Comparison of ENCODE assay signal across 1 cellular context in the genomic region with DNA sequence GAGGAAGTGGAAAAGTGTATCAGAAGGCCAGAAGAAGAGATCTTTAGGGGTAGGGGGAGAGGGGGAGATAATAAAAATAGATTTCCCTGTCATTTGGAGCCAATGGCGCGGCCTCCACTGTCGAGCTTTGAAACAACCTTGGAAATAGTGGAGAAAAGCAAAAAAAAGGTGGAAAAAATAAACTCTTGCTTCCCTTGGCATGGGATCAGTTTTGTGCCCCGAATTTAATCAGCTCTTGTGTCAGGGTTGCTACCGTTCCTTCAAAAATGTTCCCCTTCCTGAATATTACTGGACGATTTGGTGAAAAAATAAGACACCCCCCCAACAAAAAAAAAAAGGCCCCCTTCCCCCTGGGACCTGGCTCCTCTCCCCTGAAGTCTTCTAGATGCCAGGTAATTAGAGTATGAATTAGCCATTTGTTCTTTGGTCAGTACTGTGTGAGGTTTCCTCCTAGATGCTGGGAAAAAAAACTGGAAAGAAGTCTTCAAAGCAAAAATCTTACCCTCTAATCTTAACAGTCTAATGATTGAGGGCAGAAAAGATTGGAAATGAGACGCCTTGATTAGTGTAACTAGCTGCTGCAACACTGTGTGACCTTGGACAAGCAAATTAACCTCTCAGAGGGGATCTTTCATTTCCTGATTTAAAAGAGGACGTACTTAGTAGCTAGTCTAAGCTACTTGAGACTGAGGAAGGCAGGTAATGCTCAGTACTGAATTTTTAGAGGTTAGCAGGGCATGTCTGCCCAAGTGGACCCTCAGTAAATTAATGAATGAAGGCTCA.
TF ChIP-seq lines count a peak whose summit lies in the region.

No MANE protein-coding gene starts in this region.

TF ChIP-seq in K562, 482 proteins besides CTCF, POLR2A, EP300 and RAD21 (continued from another document and continues in another):
- TF ChIP-seq, protein P1, sequence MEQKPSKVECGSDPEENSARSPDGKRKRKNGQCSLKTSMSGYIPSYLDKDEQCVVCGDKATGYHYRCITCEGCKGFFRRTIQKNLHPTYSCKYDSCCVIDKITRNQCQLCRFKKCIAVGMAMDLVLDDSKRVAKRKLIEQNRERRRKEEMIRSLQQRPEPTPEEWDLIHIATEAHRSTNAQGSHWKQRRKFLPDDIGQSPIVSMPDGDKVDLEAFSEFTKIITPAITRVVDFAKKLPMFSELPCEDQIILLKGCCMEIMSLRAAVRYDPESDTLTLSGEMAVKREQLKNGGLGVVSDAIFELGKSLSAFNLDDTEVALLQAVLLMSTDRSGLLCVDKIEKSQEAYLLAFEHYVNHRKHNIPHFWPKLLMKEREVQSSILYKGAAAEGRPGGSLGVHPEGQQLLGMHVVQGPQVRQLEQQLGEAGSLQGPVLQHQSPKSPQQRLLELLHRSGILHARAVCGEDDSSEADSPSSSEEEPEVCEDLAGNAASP (IDR thresholded peaks at IDR 0.05): no peak
- TF ChIP-seq ZNF696 (CRISPR knock-in tag; conservative IDR thresholded peaks at IDR 0.05) (no peak), SAFB2 (IDR thresholded peaks at IDR 0.05; ENCODE audit: borderline replicate concordance, low read depth, low read length, severe bottlenecking) (no peak), ATF7 (IDR thresholded peaks at IDR 0.05) (no peak), CXXC5 (CRISPR knock-in tag; IDR thresholded peaks at IDR 0.05) (no peak), GABPB1 (CRISPR knock-in tag; IDR thresholded peaks at IDR 0.05) (no peak), TGIF2 (CRISPR knock-in tag; IDR thresholded peaks at IDR 0.05) (no peak), ZBED1 (IDR thresholded peaks at IDR 0.05) (no peak), RUNX1 (IDR thresholded peaks at IDR 0.05; ENCODE audit: low read depth) (no peak), ZNF146 (CRISPR knock-in tag; IDR thresholded peaks at IDR 0.05; ENCODE audit: unreplicated experiment) (no peak), MCM5 (IDR thresholded peaks at IDR 0.05; ENCODE audit: low read depth) (no peak), EZH2 (IDR thresholded peaks at IDR 0.05; ENCODE audit: borderline replicate concordance, low read depth, low read length) (no peak), STAT5A (IDR thresholded peaks at IDR 0.05; ENCODE audit: borderline replicate concordance, low read length) (no peak), ZNF512 (tag; IDR thresholded peaks at IDR 0.05) (no peak), ILK (tag; IDR thresholded peaks at IDR 0.05; ENCODE audit: borderline replicate concordance, low read depth) (no peak), ARID1B (IDR thresholded peaks at IDR 0.05) (no peak; the same call in 1 of the 2 replicates), THRB (CRISPR knock-in tag; conservative IDR thresholded peaks at IDR 0.05) (peak; percentile 93), TCF7L2 (IDR thresholded peaks at IDR 0.05; ENCODE audit: low read depth, low read length) (no peak), E4F1 (CRISPR knock-in tag; IDR thresholded peaks at IDR 0.05; ENCODE audit: borderline replicate concordance) (no peak; the same call in 1 of the 2 replicates)
- TF ChIP-seq, protein P2, sequence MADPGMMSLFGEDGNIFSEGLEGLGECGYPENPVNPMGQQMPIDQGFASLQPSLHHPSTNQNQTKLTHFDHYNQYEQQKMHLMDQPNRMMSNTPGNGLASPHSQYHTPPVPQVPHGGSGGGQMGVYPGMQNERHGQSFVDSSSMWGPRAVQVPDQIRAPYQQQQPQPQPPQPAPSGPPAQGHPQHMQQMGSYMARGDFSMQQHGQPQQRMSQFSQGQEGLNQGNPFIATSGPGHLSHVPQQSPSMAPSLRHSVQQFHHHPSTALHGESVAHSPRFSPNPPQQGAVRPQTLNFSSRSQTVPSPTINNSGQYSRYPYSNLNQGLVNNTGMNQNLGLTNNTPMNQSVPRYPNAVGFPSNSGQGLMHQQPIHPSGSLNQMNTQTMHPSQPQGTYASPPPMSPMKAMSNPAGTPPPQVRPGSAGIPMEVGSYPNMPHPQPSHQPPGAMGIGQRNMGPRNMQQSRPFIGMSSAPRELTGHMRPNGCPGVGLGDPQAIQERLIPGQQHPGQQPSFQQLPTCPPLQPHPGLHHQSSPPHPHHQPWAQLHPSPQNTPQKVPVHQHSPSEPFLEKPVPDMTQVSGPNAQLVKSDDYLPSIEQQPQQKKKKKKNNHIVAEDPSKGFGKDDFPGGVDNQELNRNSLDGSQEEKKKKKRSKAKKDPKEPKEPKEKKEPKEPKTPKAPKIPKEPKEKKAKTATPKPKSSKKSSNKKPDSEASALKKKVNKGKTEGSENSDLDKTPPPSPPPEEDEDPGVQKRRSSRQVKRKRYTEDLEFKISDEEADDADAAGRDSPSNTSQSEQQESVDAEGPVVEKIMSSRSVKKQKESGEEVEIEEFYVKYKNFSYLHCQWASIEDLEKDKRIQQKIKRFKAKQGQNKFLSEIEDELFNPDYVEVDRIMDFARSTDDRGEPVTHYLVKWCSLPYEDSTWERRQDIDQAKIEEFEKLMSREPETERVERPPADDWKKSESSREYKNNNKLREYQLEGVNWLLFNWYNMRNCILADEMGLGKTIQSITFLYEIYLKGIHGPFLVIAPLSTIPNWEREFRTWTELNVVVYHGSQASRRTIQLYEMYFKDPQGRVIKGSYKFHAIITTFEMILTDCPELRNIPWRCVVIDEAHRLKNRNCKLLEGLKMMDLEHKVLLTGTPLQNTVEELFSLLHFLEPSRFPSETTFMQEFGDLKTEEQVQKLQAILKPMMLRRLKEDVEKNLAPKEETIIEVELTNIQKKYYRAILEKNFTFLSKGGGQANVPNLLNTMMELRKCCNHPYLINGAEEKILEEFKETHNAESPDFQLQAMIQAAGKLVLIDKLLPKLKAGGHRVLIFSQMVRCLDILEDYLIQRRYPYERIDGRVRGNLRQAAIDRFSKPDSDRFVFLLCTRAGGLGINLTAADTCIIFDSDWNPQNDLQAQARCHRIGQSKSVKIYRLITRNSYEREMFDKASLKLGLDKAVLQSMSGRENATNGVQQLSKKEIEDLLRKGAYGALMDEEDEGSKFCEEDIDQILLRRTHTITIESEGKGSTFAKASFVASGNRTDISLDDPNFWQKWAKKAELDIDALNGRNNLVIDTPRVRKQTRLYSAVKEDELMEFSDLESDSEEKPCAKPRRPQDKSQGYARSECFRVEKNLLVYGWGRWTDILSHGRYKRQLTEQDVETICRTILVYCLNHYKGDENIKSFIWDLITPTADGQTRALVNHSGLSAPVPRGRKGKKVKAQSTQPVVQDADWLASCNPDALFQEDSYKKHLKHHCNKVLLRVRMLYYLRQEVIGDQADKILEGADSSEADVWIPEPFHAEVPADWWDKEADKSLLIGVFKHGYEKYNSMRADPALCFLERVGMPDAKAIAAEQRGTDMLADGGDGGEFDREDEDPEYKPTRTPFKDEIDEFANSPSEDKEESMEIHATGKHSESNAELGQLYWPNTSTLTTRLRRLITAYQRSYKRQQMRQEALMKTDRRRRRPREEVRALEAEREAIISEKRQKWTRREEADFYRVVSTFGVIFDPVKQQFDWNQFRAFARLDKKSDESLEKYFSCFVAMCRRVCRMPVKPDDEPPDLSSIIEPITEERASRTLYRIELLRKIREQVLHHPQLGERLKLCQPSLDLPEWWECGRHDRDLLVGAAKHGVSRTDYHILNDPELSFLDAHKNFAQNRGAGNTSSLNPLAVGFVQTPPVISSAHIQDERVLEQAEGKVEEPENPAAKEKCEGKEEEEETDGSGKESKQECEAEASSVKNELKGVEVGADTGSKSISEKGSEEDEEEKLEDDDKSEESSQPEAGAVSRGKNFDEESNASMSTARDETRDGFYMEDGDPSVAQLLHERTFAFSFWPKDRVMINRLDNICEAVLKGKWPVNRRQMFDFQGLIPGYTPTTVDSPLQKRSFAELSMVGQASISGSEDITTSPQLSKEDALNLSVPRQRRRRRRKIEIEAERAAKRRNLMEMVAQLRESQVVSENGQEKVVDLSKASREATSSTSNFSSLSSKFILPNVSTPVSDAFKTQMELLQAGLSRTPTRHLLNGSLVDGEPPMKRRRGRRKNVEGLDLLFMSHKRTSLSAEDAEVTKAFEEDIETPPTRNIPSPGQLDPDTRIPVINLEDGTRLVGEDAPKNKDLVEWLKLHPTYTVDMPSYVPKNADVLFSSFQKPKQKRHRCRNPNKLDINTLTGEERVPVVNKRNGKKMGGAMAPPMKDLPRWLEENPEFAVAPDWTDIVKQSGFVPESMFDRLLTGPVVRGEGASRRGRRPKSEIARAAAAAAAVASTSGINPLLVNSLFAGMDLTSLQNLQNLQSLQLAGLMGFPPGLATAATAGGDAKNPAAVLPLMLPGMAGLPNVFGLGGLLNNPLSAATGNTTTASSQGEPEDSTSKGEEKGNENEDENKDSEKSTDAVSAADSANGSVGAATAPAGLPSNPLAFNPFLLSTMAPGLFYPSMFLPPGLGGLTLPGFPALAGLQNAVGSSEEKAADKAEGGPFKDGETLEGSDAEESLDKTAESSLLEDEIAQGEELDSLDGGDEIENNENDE (IDR thresholded peaks at IDR 0.05; ENCODE audit: low read depth, low read length): no peak
- TF ChIP-seq, protein P3, sequence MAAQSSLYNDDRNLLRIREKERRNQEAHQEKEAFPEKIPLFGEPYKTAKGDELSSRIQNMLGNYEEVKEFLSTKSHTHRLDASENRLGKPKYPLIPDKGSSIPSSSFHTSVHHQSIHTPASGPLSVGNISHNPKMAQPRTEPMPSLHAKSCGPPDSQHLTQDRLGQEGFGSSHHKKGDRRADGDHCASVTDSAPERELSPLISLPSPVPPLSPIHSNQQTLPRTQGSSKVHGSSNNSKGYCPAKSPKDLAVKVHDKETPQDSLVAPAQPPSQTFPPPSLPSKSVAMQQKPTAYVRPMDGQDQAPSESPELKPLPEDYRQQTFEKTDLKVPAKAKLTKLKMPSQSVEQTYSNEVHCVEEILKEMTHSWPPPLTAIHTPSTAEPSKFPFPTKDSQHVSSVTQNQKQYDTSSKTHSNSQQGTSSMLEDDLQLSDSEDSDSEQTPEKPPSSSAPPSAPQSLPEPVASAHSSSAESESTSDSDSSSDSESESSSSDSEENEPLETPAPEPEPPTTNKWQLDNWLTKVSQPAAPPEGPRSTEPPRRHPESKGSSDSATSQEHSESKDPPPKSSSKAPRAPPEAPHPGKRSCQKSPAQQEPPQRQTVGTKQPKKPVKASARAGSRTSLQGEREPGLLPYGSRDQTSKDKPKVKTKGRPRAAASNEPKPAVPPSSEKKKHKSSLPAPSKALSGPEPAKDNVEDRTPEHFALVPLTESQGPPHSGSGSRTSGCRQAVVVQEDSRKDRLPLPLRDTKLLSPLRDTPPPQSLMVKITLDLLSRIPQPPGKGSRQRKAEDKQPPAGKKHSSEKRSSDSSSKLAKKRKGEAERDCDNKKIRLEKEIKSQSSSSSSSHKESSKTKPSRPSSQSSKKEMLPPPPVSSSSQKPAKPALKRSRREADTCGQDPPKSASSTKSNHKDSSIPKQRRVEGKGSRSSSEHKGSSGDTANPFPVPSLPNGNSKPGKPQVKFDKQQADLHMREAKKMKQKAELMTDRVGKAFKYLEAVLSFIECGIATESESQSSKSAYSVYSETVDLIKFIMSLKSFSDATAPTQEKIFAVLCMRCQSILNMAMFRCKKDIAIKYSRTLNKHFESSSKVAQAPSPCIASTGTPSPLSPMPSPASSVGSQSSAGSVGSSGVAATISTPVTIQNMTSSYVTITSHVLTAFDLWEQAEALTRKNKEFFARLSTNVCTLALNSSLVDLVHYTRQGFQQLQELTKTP (IDR thresholded peaks at IDR 0.05; ENCODE audit: low read depth in 1 of 2, partially characterized antibody in 2 of 2): peak; percentile 72 to 79
- TF ChIP-seq, protein P4, sequence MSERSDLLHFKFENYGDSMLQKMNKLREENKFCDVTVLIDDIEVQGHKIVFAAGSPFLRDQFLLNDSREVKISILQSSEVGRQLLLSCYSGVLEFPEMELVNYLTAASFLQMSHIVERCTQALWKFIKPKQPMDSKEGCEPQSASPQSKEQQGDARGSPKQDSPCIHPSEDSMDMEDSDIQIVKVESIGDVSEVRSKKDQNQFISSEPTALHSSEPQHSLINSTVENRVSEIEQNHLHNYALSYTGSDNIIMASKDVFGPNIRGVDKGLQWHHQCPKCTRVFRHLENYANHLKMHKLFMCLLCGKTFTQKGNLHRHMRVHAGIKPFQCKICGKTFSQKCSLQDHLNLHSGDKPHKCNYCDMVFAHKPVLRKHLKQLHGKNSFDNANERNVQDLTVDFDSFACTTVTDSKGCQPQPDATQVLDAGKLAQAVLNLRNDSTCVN (CRISPR knock-in tag; IDR thresholded peaks at IDR 0.05): peak; percentile 93
- TF ChIP-seq, protein P5, sequence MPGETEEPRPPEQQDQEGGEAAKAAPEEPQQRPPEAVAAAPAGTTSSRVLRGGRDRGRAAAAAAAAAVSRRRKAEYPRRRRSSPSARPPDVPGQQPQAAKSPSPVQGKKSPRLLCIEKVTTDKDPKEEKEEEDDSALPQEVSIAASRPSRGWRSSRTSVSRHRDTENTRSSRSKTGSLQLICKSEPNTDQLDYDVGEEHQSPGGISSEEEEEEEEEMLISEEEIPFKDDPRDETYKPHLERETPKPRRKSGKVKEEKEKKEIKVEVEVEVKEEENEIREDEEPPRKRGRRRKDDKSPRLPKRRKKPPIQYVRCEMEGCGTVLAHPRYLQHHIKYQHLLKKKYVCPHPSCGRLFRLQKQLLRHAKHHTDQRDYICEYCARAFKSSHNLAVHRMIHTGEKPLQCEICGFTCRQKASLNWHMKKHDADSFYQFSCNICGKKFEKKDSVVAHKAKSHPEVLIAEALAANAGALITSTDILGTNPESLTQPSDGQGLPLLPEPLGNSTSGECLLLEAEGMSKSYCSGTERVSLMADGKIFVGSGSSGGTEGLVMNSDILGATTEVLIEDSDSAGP (CRISPR knock-in tag; IDR thresholded peaks at IDR 0.05): no peak
